In genomic region chr10:123306290-123306689, GRCh38 we compare ENCODE assay signal across 37 cellular contexts.
"Had no signal": no experiment of that assay in that cellular context is flagged by ENCODE, and none has a peak within 500 bp of the region (broad histone marks: within the 10 kb centered on the region; RNA-seq: fewer than 3 reads in every experiment).

No MANE protein-coding gene starts in this region.

- H3K27ac Mint-ChIP-seq: activated B cell treated with CpG ODN at 0.5 μM for 24 hours; activated CD4-positive, alpha-beta memory T cell treated with anti-CD3 and anti-CD28 coated beads for 36 hours; activated CD4-positive, alpha-beta T cell treated with anti-CD3 and anti-CD28 coated beads, Interleukin-2, amount 10 ng/mL, durations not matched to agents 24 days and 14 days; activated CD8-positive, alpha-beta T cell treated with anti-CD3 and anti-CD28 coated beads for 36 hours; activated naive CD4-positive, alpha-beta T cell treated with anti-CD3 and anti-CD28 coated beads, Interleukin-2, amount 10 ng/mL, durations not matched to agents 7 days and 5 days; activated naive CD4-positive, alpha-beta T cell treated with anti-CD3 and anti-CD28 coated beads, Interleukin-2, amount 50 U/mL, for 24 hours; activated naive CD8-positive, alpha-beta T cell; activated naive CD8-positive, alpha-beta T cell treated with anti-CD3 and anti-CD28 coated beads, Interleukin-2, amount 10 ng/mL, durations not matched to agents 7 days and 5 days; activated naive CD8-positive, alpha-beta T cell treated with anti-CD3 and anti-CD28 coated beads, Interleukin-2, amount 50 U/mL, for 24 hours; activated T-cell treated with anti-CD3 and anti-CD28 coated beads, Interleukin-2, amount 50 U/mL, for 72 hours; activated T-helper 1 cell treated with anti-CD3 and anti-CD28 coated beads, Interleukin-12 subunit alpha, Interleukin-12 subunit beta, Interleukin-2, Interleukin-4 antibody, amounts not matched to agents 30 ng/mL and 10 ng/mL and 1 ng/mL, durations not matched to agents 14 hours and 24 hours and 36 hours; activated T-helper 17 cell treated with anti-CD3 and anti-CD28 coated beads, Interleukin-2, amount 50 U/mL, for 72 hours; brain; T-helper 1 cell treated with Interleukin-12 subunit alpha and Interleukin-12 subunit beta and Interleukin-4 antibody, amounts not matched to agents 30 μg/mL and 1 μg/mL, for 36 hours; T-helper 2 cell treated with Interferon-gamma antibody and Interleukin-4, amounts not matched to agents 5 μg/mL and 100 μg/mL, for 36 hours had no signal

- H3K9me3 ChIP-seq: ascending aorta had no signal

- H3K27me3 Mint-ChIP-seq: activated CD4-positive, alpha-beta memory T cell treated with anti-CD3 and anti-CD28 coated beads for 36 hours; activated CD8-positive, alpha-beta T cell treated with anti-CD3 and anti-CD28 coated beads for 36 hours; activated naive CD4-positive, alpha-beta T cell treated with anti-CD3 and anti-CD28 coated beads, Interleukin-2, amount 10 ng/mL, durations not matched to agents 7 days and 5 days; activated naive CD8-positive, alpha-beta T cell; activated naive CD8-positive, alpha-beta T cell treated with anti-CD3 and anti-CD28 coated beads, Interleukin-2, amount 50 U/mL, for 24 hours; activated T-helper 17 cell treated with anti-CD3 and anti-CD28 coated beads, Interleukin-2, amount 50 U/mL, for 72 hours; central memory CD8-positive, alpha-beta T cell had no signal

- H3K36me3 Mint-ChIP-seq: activated CD4-positive, alpha-beta memory T cell treated with anti-CD3 and anti-CD28 coated beads for 36 hours; activated naive CD4-positive, alpha-beta T cell treated with anti-CD3 and anti-CD28 coated beads, Interleukin-2, amount 10 ng/mL, durations not matched to agents 7 days and 5 days; activated naive CD4-positive, alpha-beta T cell treated with anti-CD3 and anti-CD28 coated beads, Interleukin-2, amount 50 U/mL, for 24 hours; activated naive CD8-positive, alpha-beta T cell treated with anti-CD3 and anti-CD28 coated beads, Interleukin-2, amount 10 ng/mL, durations not matched to agents 7 days and 5 days; brain had no signal

- DNase-seq: activated B cell treated with CpG ODN at 0.5 μM for 24 hours; activated CD4-positive, alpha-beta memory T cell treated with anti-CD3 and anti-CD28 coated beads for 36 hours; activated CD4-positive, alpha-beta T cell treated with anti-CD3 and anti-CD28 coated beads for 4 hours; activated CD4-positive, alpha-beta T cell treated with anti-CD3 and anti-CD28 coated beads, Interleukin-2, amount 10 ng/mL, durations not matched to agents 24 days and 14 days; activated CD4-positive, alpha-beta T cell treated with anti-CD3 and anti-CD28 coated beads, Interleukin-2, amount 50 U/mL, for 1 hour; activated CD4-positive, alpha-beta T cell treated with anti-CD3 and anti-CD28 coated beads, Interleukin-2, amount 50 U/mL, for 4 hours; activated CD4-positive, CD25-positive, alpha-beta regulatory T cell treated with anti-CD3 and anti-CD28 coated beads, Interleukin-2, amount 50 U/mL, for 72 hours; activated CD8-positive, alpha-beta memory T cell treated with anti-CD3 and anti-CD28 coated beads, Interleukin-2, amount 50 U/mL, for 4 hours; activated CD8-positive, alpha-beta T cell treated with anti-CD3 and anti-CD28 coated beads for 36 hours; activated effector memory CD4-positive, alpha-beta T cell treated with anti-CD3 and anti-CD28 coated beads, Interleukin-2, amount 50 U/mL, for 16 hours; activated gamma-delta T cell treated with Interleukin-2 at 50 U/mL for 16 hours; activated naive CD4-positive, alpha-beta T cell; activated naive CD4-positive, alpha-beta T cell treated with anti-CD3 and anti-CD28 coated beads, Interleukin-2, amount 10 ng/mL, durations not matched to agents 7 days and 5 days; activated naive CD8-positive, alpha-beta T cell treated with anti-CD3 and anti-CD28 coated beads, Interleukin-2, amount 10 ng/mL, durations not matched to agents 7 days and 5 days; activated naive CD8-positive, alpha-beta T cell treated with anti-CD3 and anti-CD28 coated beads, Interleukin-2, amount 50 U/mL, for 24 hours; activated T-cell treated with anti-CD3 and anti-CD28 coated beads for 4 hours; activated T-cell treated with anti-CD3 and anti-CD28 coated beads, Interleukin-2, amount 50 U/mL, for 1 hour; activated T-cell treated with anti-CD3 and anti-CD28 coated beads, Interleukin-2, amount 50 U/mL, for 72 hours; amygdala; anterior cingulate cortex; caudate nucleus; cerebellar nuclear complex; SW 1271; T-helper 1 cell; T-helper 2 cell; T-helper 9 cell had no signal

- H3K36me3 ChIP-seq: ascending aorta, cardiac muscle cell had no signal

- H3K27me3 ChIP-seq: ascending aorta, cardiac muscle cell had no signal

- H3K9me3 Mint-ChIP-seq: activated B cell treated with CpG ODN at 0.5 μM for 24 hours; activated CD4-positive, alpha-beta memory T cell treated with anti-CD3 and anti-CD28 coated beads for 36 hours; activated CD4-positive, alpha-beta T cell treated with anti-CD3 and anti-CD28 coated beads, Interleukin-2, amount 10 ng/mL, durations not matched to agents 24 days and 14 days; activated CD8-positive, alpha-beta T cell treated with anti-CD3 and anti-CD28 coated beads for 36 hours; activated naive CD4-positive, alpha-beta T cell treated with anti-CD3 and anti-CD28 coated beads, Interleukin-2, amount 10 ng/mL, durations not matched to agents 7 days and 5 days; activated naive CD4-positive, alpha-beta T cell treated with anti-CD3 and anti-CD28 coated beads, Interleukin-2, amount 50 U/mL, for 24 hours; activated naive CD8-positive, alpha-beta T cell treated with anti-CD3 and anti-CD28 coated beads, Interleukin-2, amount 10 ng/mL, durations not matched to agents 7 days and 5 days; activated naive CD8-positive, alpha-beta T cell treated with anti-CD3 and anti-CD28 coated beads, Interleukin-2, amount 50 U/mL, for 24 hours; activated T-cell treated with anti-CD3 and anti-CD28 coated beads, Interleukin-2, amount 50 U/mL, for 72 hours; activated T-helper 1 cell treated with anti-CD3 and anti-CD28 coated beads, Interleukin-12 subunit alpha, Interleukin-12 subunit beta, Interleukin-2, Interleukin-4 antibody, amounts not matched to agents 30 ng/mL and 10 ng/mL and 1 ng/mL, durations not matched to agents 14 hours and 24 hours and 36 hours; central memory CD8-positive, alpha-beta T cell; T-helper 1 cell treated with Interleukin-12 subunit alpha and Interleukin-12 subunit beta and Interleukin-4 antibody, amounts not matched to agents 30 μg/mL and 1 μg/mL, for 36 hours; T-helper 2 cell treated with Interferon-gamma antibody and Interleukin-4, amounts not matched to agents 5 μg/mL and 100 μg/mL, for 36 hours had no signal

- H3K4me3 ChIP-seq: ascending aorta, cardiac muscle cell had no signal

- ATAC-seq: activated CD8-positive, alpha-beta T cell treated with anti-CD3 and anti-CD28 coated beads for 36 hours; activated naive CD8-positive, alpha-beta T cell treated with anti-CD3 and anti-CD28 coated beads, Interleukin-2, amount 50 U/mL, for 24 hours; activated T-cell treated with anti-CD3 and anti-CD28 coated beads, Interleukin-2, amount 50 U/mL, for 72 hours; activated T-helper 17 cell treated with anti-CD3 and anti-CD28 coated beads, Interleukin-2, amount 50 U/mL, for 72 hours had no signal

- H3K4me1 ChIP-seq: ascending aorta had no signal

- H3K4me1 Mint-ChIP-seq: activated B cell treated with CpG ODN at 0.5 μM for 24 hours; activated CD4-positive, alpha-beta T cell treated with anti-CD3 and anti-CD28 coated beads, Interleukin-2, amount 10 ng/mL, durations not matched to agents 24 days and 14 days; activated naive CD4-positive, alpha-beta T cell treated with anti-CD3 and anti-CD28 coated beads, Interleukin-2, amount 10 ng/mL, durations not matched to agents 7 days and 5 days; activated naive CD4-positive, alpha-beta T cell treated with anti-CD3 and anti-CD28 coated beads, Interleukin-2, amount 50 U/mL, for 24 hours; activated naive CD8-positive, alpha-beta T cell treated with anti-CD3 and anti-CD28 coated beads, Interleukin-2, amount 10 ng/mL, durations not matched to agents 7 days and 5 days; activated naive CD8-positive, alpha-beta T cell treated with anti-CD3 and anti-CD28 coated beads, Interleukin-2, amount 50 U/mL, for 24 hours; activated T-helper 17 cell treated with anti-CD3 and anti-CD28 coated beads, Interleukin-2, amount 50 U/mL, for 72 hours; central memory CD8-positive, alpha-beta T cell had no signal

- H3K4me3 Mint-ChIP-seq: activated B cell treated with CpG ODN at 0.5 μM for 24 hours; activated CD4-positive, alpha-beta memory T cell treated with anti-CD3 and anti-CD28 coated beads for 36 hours; activated CD4-positive, alpha-beta T cell treated with anti-CD3 and anti-CD28 coated beads, Interleukin-2, amount 10 ng/mL, durations not matched to agents 24 days and 14 days; activated CD8-positive, alpha-beta T cell treated with anti-CD3 and anti-CD28 coated beads for 36 hours; activated naive CD4-positive, alpha-beta T cell treated with anti-CD3 and anti-CD28 coated beads, Interleukin-2, amount 10 ng/mL, durations not matched to agents 7 days and 5 days; activated naive CD4-positive, alpha-beta T cell treated with anti-CD3 and anti-CD28 coated beads, Interleukin-2, amount 50 U/mL, for 24 hours; activated naive CD8-positive, alpha-beta T cell; activated naive CD8-positive, alpha-beta T cell treated with anti-CD3 and anti-CD28 coated beads, Interleukin-2, amount 10 ng/mL, durations not matched to agents 7 days and 5 days; activated naive CD8-positive, alpha-beta T cell treated with anti-CD3 and anti-CD28 coated beads, Interleukin-2, amount 50 U/mL, for 24 hours; activated T-cell treated with anti-CD3 and anti-CD28 coated beads, Interleukin-2, amount 50 U/mL, for 72 hours; activated T-helper 1 cell treated with anti-CD3 and anti-CD28 coated beads, Interleukin-12 subunit alpha, Interleukin-12 subunit beta, Interleukin-2, Interleukin-4 antibody, amounts not matched to agents 30 ng/mL and 10 ng/mL and 1 ng/mL, durations not matched to agents 14 hours and 24 hours and 36 hours; activated T-helper 17 cell treated with anti-CD3 and anti-CD28 coated beads, Interleukin-2, amount 50 U/mL, for 72 hours; brain; central memory CD8-positive, alpha-beta T cell; T-helper 1 cell treated with Interleukin-12 subunit alpha and Interleukin-12 subunit beta and Interleukin-4 antibody, amounts not matched to agents 30 μg/mL and 1 μg/mL, for 36 hours; T-helper 2 cell treated with Interferon-gamma antibody and Interleukin-4, amounts not matched to agents 5 μg/mL and 100 μg/mL, for 36 hours had no signal

- H3K27ac ChIP-seq: ascending aorta, cardiac muscle cell, VCaP had no signal
